ENCODE assay signal across 22 cellular contexts in genomic region chr3:454986-455385, GRCh38.
A peak's percentile ranks its signal among the peaks of the same experiment; 100 is the strongest.
DNase-seq lines count a peak whose midpoint lies in the region; ATAC-seq and TF ChIP-seq lines count a peak whose summit lies in the region.
"Had no signal": no experiment of that assay in that cellular context is flagged by ENCODE, and none has a peak within 500 bp of the region (broad histone marks: within the 10 kb centered on the region; RNA-seq: fewer than 3 reads in every experiment).

No MANE protein-coding gene starts in this region.

- peak overlapping the region; percentile 11 for H3K4me3 ChIP-seq in endodermal cell (ENCODE audit: low read length)
- H3K4me3 ChIP-seq: BLaER1 had no signal

- H3K27me3 ChIP-seq in endodermal cell (ENCODE audit: control insufficient read depth, insufficient read depth, low read length, poor library complexity, severe bottlenecking): no peaks in the 10 kb centered on the region
- H3K27me3 ChIP-seq: BE2C, BLaER1 had no signal

- no peak for ATAC-seq in activated T-cell treated with anti-CD3 and anti-CD28 coated beads, Interleukin-2, amount 50 U/mL, for 4 hours

- in situ Hi-C loops in G401 (cut with HindIII; ENCODE audit: low sequenced_read_pairs): no loop called here

- TF ChIP-seq CTCF in endodermal cell (conservative IDR thresholded peaks at IDR 0.05): no peak

- H3K9me3 Mint-ChIP-seq in endodermal cell: no peaks in the 10 kb centered on the region
- H3K9me3 Mint-ChIP-seq in activated T-cell treated with anti-CD3 and anti-CD28 coated beads, Interleukin-2, amount 50 U/mL, for 4 hours: peaks cover 2% of the 10 kb centered on the region

- no peaks in the 10 kb centered on the region for H3K27me3 Mint-ChIP-seq in endodermal cell (ENCODE audit: insufficient read depth)
- no peaks in the 10 kb centered on the region for H3K27me3 Mint-ChIP-seq in activated T-cell treated with anti-CD3 and anti-CD28 coated beads, Interleukin-2, amount 50 U/mL, for 4 hours (ENCODE audit: low read depth)
- H3K27me3 Mint-ChIP-seq: CD4-positive, alpha-beta memory T cell; CD4-positive, CD25-positive, alpha-beta regulatory T cell; CD8-positive, alpha-beta memory T cell had no signal

- peaks cover 83% of the 10 kb centered on the region for H3K9me3 ChIP-seq in endodermal cell (ENCODE audit: control insufficient read depth, low read length)
- H3K9me3 ChIP-seq: BE2C, BLaER1 had no signal

- peaks cover 3% of the 10 kb centered on the region for H3K4me1 Mint-ChIP-seq in endodermal cell
- H3K4me1 Mint-ChIP-seq in activated T-cell treated with anti-CD3 and anti-CD28 coated beads, Interleukin-2, amount 50 U/mL, for 4 hours (ENCODE audit: low read depth): no peaks in the 10 kb centered on the region
- H3K4me1 Mint-ChIP-seq: CD14-positive monocyte; CD4-positive, alpha-beta memory T cell; CD4-positive, CD25-positive, alpha-beta regulatory T cell; CD8-positive, alpha-beta memory T cell had no signal

- no peaks in the 10 kb centered on the region for H3K4me1 ChIP-seq in endodermal cell (ENCODE audit: control insufficient read depth, insufficient read depth, low read length)
- H3K4me1 ChIP-seq: BE2C, BLaER1 had no signal

- no peaks in the 10 kb centered on the region for H3K36me3 Mint-ChIP-seq in endodermal cell (ENCODE audit: low read depth)
- no peaks in the 10 kb centered on the region for H3K36me3 Mint-ChIP-seq in activated T-cell treated with anti-CD3 and anti-CD28 coated beads, Interleukin-2, amount 50 U/mL, for 4 hours (ENCODE audit: insufficient read depth)
- H3K36me3 Mint-ChIP-seq: CD14-positive monocyte; CD4-positive, alpha-beta memory T cell; CD4-positive, CD25-positive, alpha-beta regulatory T cell; CD8-positive, alpha-beta memory T cell had no signal

- DNase-seq in G401 (ENCODE audit: low spot score) (peak; percentile 68), cerebellar cortex (ENCODE audit: low spot score) (peak; percentile 65), endodermal cell (no peak), superior temporal gyrus (ENCODE audit: extremely low spot score) (peak; percentile 27), NCI-H146 (lab: John Stamatoyannopoulos, UW) (no peak), activated gamma-delta T cell (lab: John Stamatoyannopoulos, UW) (no peak)
- no peak for DNase-seq in activated T-cell treated with anti-CD3 and anti-CD28 coated beads, Interleukin-2, amount 50 U/mL, for 4 hours
- DNase-seq: 8988T; ACHN; BE2C; CD4-positive, alpha-beta memory T cell; CD4-positive, CD25-positive, alpha-beta regulatory T cell; CD8-positive, alpha-beta memory T cell; COR-L47; DMS153; DMS53; DMS79; DND-41; EL; GF-D8 had no signal

- no peaks in the 10 kb centered on the region for H3K36me3 ChIP-seq in endodermal cell (ENCODE audit: control insufficient read depth, insufficient read depth, low read length)
- H3K36me3 ChIP-seq: BE2C, BLaER1 had no signal

- H3K27ac ChIP-seq in endodermal cell (ENCODE audit: low read depth, low read length): no peak overlapping the region
- H3K27ac ChIP-seq: BLaER1 had no signal

- no peak overlapping the region for H3K4me3 Mint-ChIP-seq in endodermal cell
- H3K4me3 Mint-ChIP-seq in activated T-cell treated with anti-CD3 and anti-CD28 coated beads, Interleukin-2, amount 50 U/mL, for 4 hours: no peak overlapping the region
- H3K4me3 Mint-ChIP-seq: CD14-positive monocyte; CD4-positive, alpha-beta memory T cell; CD4-positive, CD25-positive, alpha-beta regulatory T cell; CD8-positive, alpha-beta memory T cell had no signal

- no peak overlapping the region for H3K9ac ChIP-seq in endodermal cell (ENCODE audit: extremely low read depth, low read length, poor library complexity, severe bottlenecking)
- H3K9ac ChIP-seq: BLaER1 had no signal

- H3K27ac Mint-ChIP-seq in endodermal cell: no peak overlapping the region
- H3K27ac Mint-ChIP-seq: CD14-positive monocyte; CD4-positive, alpha-beta memory T cell; CD4-positive, CD25-positive, alpha-beta regulatory T cell; CD8-positive, alpha-beta memory T cell had no signal

- 60 to 85% methylated on average over 1 to 2 of the region's 2 CpGs for WGBS in endodermal cell (ENCODE audit: insufficient coverage in 1 of 2, insufficient read length in 1 of 2), 2 experiments

Comparison
In these comparisons a context has a peak if more than half of its experiments do, and no peak if none do; other contexts are left out.
1. DNase-seq: peak in G401 (single experiment), cerebellar cortex (single experiment) and superior temporal gyrus (single experiment); none in endodermal cell (single experiment), NCI-H146 (single experiment), activated T-cell treated with anti-CD3 and anti-CD28 coated beads, Interleukin-2, amount 50 U/mL, for 4 hours (single experiment) and activated gamma-delta T cell (single experiment).